8 cellular contexts compared by ENCODE assay signal in genomic region chr3:58640700-58641372, GRCh38. TPM values are rescaled to one million over a fixed set of nuclear protein-coding genes. Genes with fewer than 3 reads are reported as not detected.
DNase-seq lines count a peak whose midpoint lies in the region; ATAC-seq and TF ChIP-seq lines count a peak whose summit lies in the region.

No MANE protein-coding gene starts in this region.

- DNase-seq in AG09309 (ENCODE audit: low read depth) (peak; percentile 13), NCI-H524 treated with DMSO at 0.1 percent for 48 hours (lab: John Stamatoyannopoulos, UW) (peak; percentile 18), endodermal cell (peak; percentile 96), mesenteric fat pad (ENCODE audit: low spot score) (peak; percentile 92)
- DNase-seq in activated CD4-positive, alpha-beta memory T cell treated with anti-CD3 and anti-CD28 coated beads for 36 hours, result peak; percentile 71
- DNase-seq in stimulated activated effector memory CD8-positive, alpha-beta T cell treated with anti-CD3 and anti-CD28 coated beads, Interleukin-12 subunit alpha, Interleukin-12 subunit beta, amount 100 ng/mL, for 72 hours (ENCODE audit: low spot score in 2 of 2), result peak; percentile 29 to 74

- no peak overlapping the region for H3K27ac Mint-ChIP-seq in activated CD4-positive, alpha-beta memory T cell treated with anti-CD3 and anti-CD28 coated beads for 36 hours
- no peak overlapping the region for H3K27ac Mint-ChIP-seq in endodermal cell
- H3K27ac Mint-ChIP-seq in stimulated activated effector memory CD8-positive, alpha-beta T cell treated with anti-CD3 and anti-CD28 coated beads, Interleukin-12 subunit alpha, Interleukin-12 subunit beta, amount 100 ng/mL, for 72 hours, result no peak overlapping the region

- peaks cover 6% of the 10 kb centered on the region for H3K9me3 ChIP-seq in endodermal cell (ENCODE audit: control insufficient read depth, low read length)

- no peaks in the 10 kb centered on the region for H3K4me1 Mint-ChIP-seq in activated CD4-positive, alpha-beta memory T cell treated with anti-CD3 and anti-CD28 coated beads for 36 hours (ENCODE audit: low read depth)
- peaks cover 1% of the 10 kb centered on the region for H3K4me1 Mint-ChIP-seq in endodermal cell
- H3K4me1 Mint-ChIP-seq in stimulated activated effector memory CD8-positive, alpha-beta T cell treated with anti-CD3 and anti-CD28 coated beads, Interleukin-12 subunit alpha, Interleukin-12 subunit beta, amount 100 ng/mL, for 72 hours, result no peaks in the 10 kb centered on the region

- H3K9me3 Mint-ChIP-seq in activated CD4-positive, alpha-beta memory T cell treated with anti-CD3 and anti-CD28 coated beads for 36 hours, result no peaks in the 10 kb centered on the region
- H3K9me3 Mint-ChIP-seq in endodermal cell, result no peaks in the 10 kb centered on the region
- H3K9me3 Mint-ChIP-seq in stimulated activated effector memory CD8-positive, alpha-beta T cell treated with anti-CD3 and anti-CD28 coated beads, Interleukin-12 subunit alpha, Interleukin-12 subunit beta, amount 100 ng/mL, for 72 hours, result no peaks in the 10 kb centered on the region

- POLR2A ChIA-PET in activated CD4-positive, alpha-beta memory T cell treated with anti-CD3 and anti-CD28 coated beads for 36 hours (lab: Charles Lee), result no interaction called here

- 22 to 25% methylated on average over 19 to 25 of the region's 25 CpGs for WGBS in endodermal cell (ENCODE audit: insufficient coverage in 1 of 2, insufficient read length in 1 of 2), 2 experiments

- intact Hi-C loops in activated CD4-positive, alpha-beta memory T cell treated with anti-CD3 and anti-CD28 coated beads for 36 hours (cut with micrococcal nuclease), result loop anchor here (1.0 kb wide), 1 partner anchor 411 kb away; no protein-coding TSS in a partner anchor

- no peak overlapping the region for H3K4me3 ChIP-seq in AG09309 (ENCODE audit: control insufficient read depth, low read depth, low read length)
- H3K4me3 ChIP-seq in endodermal cell (ENCODE audit: low read length), result no peak overlapping the region

- ATAC-seq in GM18517 (IDR thresholded peaks at IDR 0.05; ENCODE audit: unreplicated experiment) (peak; percentile 60), HG03095 (IDR thresholded peaks at IDR 0.05; ENCODE audit: unreplicated experiment) (peak; percentile 75)
- peak; percentile 72 for ATAC-seq in stimulated activated effector memory CD8-positive, alpha-beta T cell treated with anti-CD3 and anti-CD28 coated beads, Interleukin-12 subunit alpha, Interleukin-12 subunit beta, amount 100 ng/mL, for 72 hours

- peaks cover 23% of the 10 kb centered on the region for H3K27me3 ChIP-seq in endodermal cell (ENCODE audit: control insufficient read depth, insufficient read depth, low read length, poor library complexity, severe bottlenecking)

- CTCF ChIA-PET in activated CD4-positive, alpha-beta memory T cell treated with anti-CD3 and anti-CD28 coated beads for 36 hours (lab: Charles Lee), result interaction anchor here (0.6 to 5.8 kb wide), 10 partner anchors 10 to 1938 kb away, joined by 3 to 46 read pairs (median 3); no protein-coding TSS in a partner anchor

- no peak overlapping the region for H3K4me3 Mint-ChIP-seq in activated CD4-positive, alpha-beta memory T cell treated with anti-CD3 and anti-CD28 coated beads for 36 hours
- H3K4me3 Mint-ChIP-seq in endodermal cell, result no peak overlapping the region
- no peak overlapping the region for H3K4me3 Mint-ChIP-seq in stimulated activated effector memory CD8-positive, alpha-beta T cell treated with anti-CD3 and anti-CD28 coated beads, Interleukin-12 subunit alpha, Interleukin-12 subunit beta, amount 100 ng/mL, for 72 hours

- H3K27me3 Mint-ChIP-seq in activated CD4-positive, alpha-beta memory T cell treated with anti-CD3 and anti-CD28 coated beads for 36 hours, result no peaks in the 10 kb centered on the region
- peaks cover 50% of the 10 kb centered on the region for H3K27me3 Mint-ChIP-seq in endodermal cell (ENCODE audit: insufficient read depth)

- H3K4me1 ChIP-seq in endodermal cell (ENCODE audit: control insufficient read depth, insufficient read depth, low read length), result no peaks in the 10 kb centered on the region

- H3K9ac ChIP-seq in endodermal cell (ENCODE audit: extremely low read depth, low read length, poor library complexity, severe bottlenecking), result no peak overlapping the region

- no peak overlapping the region for H3K27ac ChIP-seq in endodermal cell (ENCODE audit: low read depth, low read length)

- H3K36me3 ChIP-seq in endodermal cell (ENCODE audit: control insufficient read depth, insufficient read depth, low read length), result no peaks in the 10 kb centered on the region

- H3K36me3 Mint-ChIP-seq in activated CD4-positive, alpha-beta memory T cell treated with anti-CD3 and anti-CD28 coated beads for 36 hours, result no peaks in the 10 kb centered on the region
- no peaks in the 10 kb centered on the region for H3K36me3 Mint-ChIP-seq in endodermal cell (ENCODE audit: low read depth)
- no peaks in the 10 kb centered on the region for H3K36me3 Mint-ChIP-seq in stimulated activated effector memory CD8-positive, alpha-beta T cell treated with anti-CD3 and anti-CD28 coated beads, Interleukin-12 subunit alpha, Interleukin-12 subunit beta, amount 100 ng/mL, for 72 hours

- TF ChIP-seq CTCF in AG09309 (IDR thresholded peaks at IDR 0.05; ENCODE audit: control insufficient read depth, insufficient read depth, low read depth, low read length, missing control alignments) (peak; percentile 96), endodermal cell (conservative IDR thresholded peaks at IDR 0.05) (peak; percentile 97)

RNA-seq across cellular contexts. Expression of gene FAM3D, which starts 25.7 kb away (rescaled TPM):
- total RNA-seq in activated CD4-positive, alpha-beta memory T cell treated with anti-CD3 and anti-CD28 coated beads for 36 hours, result not detected
- total RNA-seq in endodermal cell, result not detected
- polyA plus RNA-seq in endodermal cell (2013, experiment 1 of 2), result not detected
- polyA plus RNA-seq in endodermal cell (2013, experiment 2 of 2), result 0.21 TPM
- 0.51 TPM for total RNA-seq in mesenteric fat pad

Comparison
In these comparisons a context has a peak if more than half of its experiments do, and no peak if none do; other contexts are left out.
1. DNase-seq: peak in every context shown above with its lines; median percentile 96 in endodermal cell; 92 in mesenteric fat pad; 71 in activated CD4-positive, alpha-beta memory T cell treated with anti-CD3 and anti-CD28 coated beads for 36 hours; 52 in stimulated activated effector memory CD8-positive, alpha-beta T cell treated with anti-CD3 and anti-CD28 coated beads, Interleukin-12 subunit alpha, Interleukin-12 subunit beta, amount 100 ng/mL, for 72 hours; 18 in NCI-H524 treated with DMSO at 0.1 percent for 48 hours; 13 in AG09309.